8 cellular contexts compared by ENCODE assay signal in the genomic region with DNA sequence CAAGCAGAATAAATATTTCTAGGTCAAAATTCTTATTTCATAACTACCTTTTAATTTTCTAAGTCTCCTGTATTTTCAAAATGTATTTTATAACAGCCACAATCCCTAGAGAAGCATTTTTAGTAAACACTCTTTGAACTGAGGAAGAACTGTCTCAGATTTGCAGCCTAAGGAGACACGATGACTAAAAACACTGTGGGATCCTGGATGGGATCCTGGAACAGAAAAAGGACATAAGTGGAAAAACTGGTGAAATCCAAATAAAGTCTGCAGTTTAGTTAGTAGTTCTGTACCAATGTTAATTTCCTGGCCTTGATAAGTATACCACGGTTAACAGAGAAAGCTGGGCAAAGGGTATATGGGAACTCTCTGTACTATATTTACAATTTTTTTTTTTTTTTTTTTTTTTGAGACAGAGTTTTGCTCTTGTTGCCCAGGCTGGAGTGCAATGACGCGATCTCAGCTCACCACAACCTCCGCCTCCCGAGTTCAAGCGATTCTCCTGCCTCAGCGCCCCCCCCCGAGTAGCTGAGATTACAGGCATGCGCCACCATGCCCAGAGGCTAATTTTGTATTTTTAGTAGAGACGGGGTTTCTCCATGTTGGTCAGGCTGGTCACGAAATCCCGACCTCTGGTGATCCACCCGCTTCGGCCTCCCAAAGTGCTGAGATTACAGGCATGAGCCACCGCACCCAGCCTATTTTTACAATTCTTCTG.
DNase-seq lines count a peak whose midpoint lies in the region; ATAC-seq, FAIRE-seq and TF ChIP-seq lines count a peak whose summit lies in the region.
"Not testable (repeated sequence)": the region's sequence is repeated elsewhere in the genome, so short reads cannot be mapped to it uniquely, and the experiment has no call there.

No MANE protein-coding gene starts in this region.

- not testable (repeated sequence) for H3K14ac ChIP-seq in IMR-90 (replicated peaks; ENCODE audit: low read depth, low read length)

- not testable (repeated sequence) for H3K9ac ChIP-seq in IMR-90 (ENCODE audit: low read depth, low read length); fibroblast of lung (ENCODE audit: insufficient read depth, low read length)

- H3K27me3 Mint-ChIP-seq in CD8-positive, alpha-beta memory T cell; activated T-helper 1 cell treated with anti-CD3 and anti-CD28 coated beads, Interleukin-12 subunit alpha, Interleukin-12 subunit beta, Interleukin-2, Interleukin-4 antibody, amounts not matched to agents 30 ng/mL and 10 ng/mL and 1 ng/mL, durations not matched to agents 14 hours and 24 hours and 36 hours (ENCODE audit: insufficient read depth): not testable (repeated sequence)

- peak in 4 of 5 donors; percentile 36 to 71 (median 50) for DNase-seq in CD8-positive, alpha-beta memory T cell
- not testable (repeated sequence) for DNase-seq in IMR-90; activated T-helper 1 cell treated with anti-CD3 and anti-CD28 coated beads, Interleukin-12 subunit alpha, Interleukin-12 subunit beta, Interleukin-2, Interleukin-4 antibody, amounts not matched to agents 30 ng/mL and 10 ng/mL and 1 ng/mL, durations not matched to agents 14 hours and 24 hours and 36 hours (ENCODE audit: low spot score); fibroblast of lung (ENCODE audit: low read depth in 2 of 2)
- DNase-seq in RPMI7951 (ENCODE audit: low read depth) (peak; percentile 90), T1000 (lab: John Stamatoyannopoulos, UW) (peak; percentile 30), bronchial epithelial cell (ENCODE audit: low read depth) (peak; percentile 33)
- peak; percentile 20 for DNase-seq in stimulated activated CD4-positive, alpha-beta T cell treated with anti-CD3 and anti-CD28 coated beads, Interleukin-15, amount 100 ng/mL, for 24 hours

- peak overlapping the region in 5 of 8 donors; percentile 11 to 83 (median 72) for H3K27ac Mint-ChIP-seq in CD8-positive, alpha-beta memory T cell
- peak overlapping the region; percentile 29 for H3K27ac Mint-ChIP-seq in activated T-helper 1 cell treated with anti-CD3 and anti-CD28 coated beads, Interleukin-12 subunit alpha, Interleukin-12 subunit beta, Interleukin-2, Interleukin-4 antibody, amounts not matched to agents 30 ng/mL and 10 ng/mL and 1 ng/mL, durations not matched to agents 14 hours and 24 hours and 36 hours

- peak overlapping the region in 6 of 7 donors; percentile 57 to 71 (median 65) for H3K4me3 Mint-ChIP-seq in CD8-positive, alpha-beta memory T cell
- peak overlapping the region; percentile 11 for H3K4me3 Mint-ChIP-seq in activated T-helper 1 cell treated with anti-CD3 and anti-CD28 coated beads, Interleukin-12 subunit alpha, Interleukin-12 subunit beta, Interleukin-2, Interleukin-4 antibody, amounts not matched to agents 30 ng/mL and 10 ng/mL and 1 ng/mL, durations not matched to agents 14 hours and 24 hours and 36 hours

- not testable (repeated sequence) for H2BK5ac ChIP-seq in IMR-90 (ENCODE audit: low read depth, low read length, poor library complexity, severe bottlenecking)

- not testable (repeated sequence) for H2BK120ac ChIP-seq in IMR-90 (ENCODE audit: low read depth, low read length)

- not testable (repeated sequence) for TF ChIP-seq CTCF in IMR-90 (conservative IDR thresholded peaks at IDR 0.05; ENCODE audit: low read depth, low read length); bronchial epithelial cell (IDR thresholded peaks at IDR 0.05; ENCODE audit: insufficient read depth, low read length, severe bottlenecking); fibroblast of lung (conservative IDR thresholded peaks at IDR 0.05 in 1 of 2, IDR thresholded peaks at IDR 0.05 in 1 of 2; ENCODE audit: low read depth in 1 of 2, low read length in 2 of 2)

- dilution Hi-C loops in IMR-90 (cut with HindIII; ENCODE audit: low sequenced_read_pairs, unreplicated experiment) = not testable (repeated sequence)

- H4K8ac ChIP-seq in IMR-90 (ENCODE audit: low read depth in 2 of 2, low read length in 2 of 2) = not testable (repeated sequence)

- peaks cover 10 to 79% (median 63%) of the 10 kb centered on the region in 3 donors for H3K4me1 Mint-ChIP-seq in CD8-positive, alpha-beta memory T cell
- peaks cover 70% of the 10 kb centered on the region for H3K4me1 Mint-ChIP-seq in activated T-helper 1 cell treated with anti-CD3 and anti-CD28 coated beads, Interleukin-12 subunit alpha, Interleukin-12 subunit beta, Interleukin-2, Interleukin-4 antibody, amounts not matched to agents 30 ng/mL and 10 ng/mL and 1 ng/mL, durations not matched to agents 14 hours and 24 hours and 36 hours (ENCODE audit: low read depth)

- FAIRE-seq in bronchial epithelial cell (lab: Jason Lieb, UNC) = not testable (repeated sequence)

- TF ChIP-seq POLR2A in IMR-90 (IDR thresholded peaks at IDR 0.05; ENCODE audit: low read depth, low read length) = not testable (repeated sequence)

- 0 out of 2 replicates have a peak overlapping the region, but pooled peaks have one; percentile 8 for H4K5ac ChIP-seq in IMR-90 (ENCODE audit: low read depth, low read length)

- H3K23ac ChIP-seq in IMR-90 (ENCODE audit: low read depth, low read length) = not testable (repeated sequence)

- not testable (repeated sequence) for H3K18ac ChIP-seq in IMR-90 (ENCODE audit: low read depth, low read length)

- peak overlapping the region; percentile 24 for H3K27ac ChIP-seq in CD8-positive, alpha-beta memory T cell (ENCODE audit: low read depth, low read length)
- H3K27ac ChIP-seq in IMR-90 (ENCODE audit: insufficient read depth, low read length) = peak overlapping the region; percentile 22
- H3K27ac ChIP-seq in fibroblast of lung (ENCODE audit: insufficient read depth, low read length) = peak overlapping the region; percentile 30

- BruUV-seq in IMR-90 (replicated peaks; lab: Mats Ljungman, UMichigan) = not testable (repeated sequence)

- H3K27me3 ChIP-seq in CD8-positive, alpha-beta memory T cell (ENCODE audit: insufficient read depth, low read length, poor library complexity, severe bottlenecking); IMR-90 (ENCODE audit: control insufficient read depth, insufficient read depth, low read length); bronchial epithelial cell (ENCODE audit: control insufficient read depth, insufficient read depth, low read length); fibroblast of lung (ENCODE audit: control insufficient read depth, insufficient read depth, low read length): not testable (repeated sequence)

- H3K9me3 ChIP-seq in CD8-positive, alpha-beta memory T cell (ENCODE audit: low read length); IMR-90 (ENCODE audit: control insufficient read depth, insufficient read depth, low read length); fibroblast of lung (ENCODE audit: control insufficient read depth, insufficient read depth, low read depth, low read length): not testable (repeated sequence)

- not testable (repeated sequence) for TF ChIP-seq RAD21 in IMR-90 (IDR thresholded peaks at IDR 0.05; ENCODE audit: low read length)

- H3K4me2 ChIP-seq in IMR-90 (ENCODE audit: low read depth, low read length) (peak overlapping the region; percentile 27; the same call in 1 of the 2 replicates), fibroblast of lung (ENCODE audit: extremely low read depth, insufficient read depth, low read length) (peak overlapping the region; percentile 45)

- intact Hi-C loops in IMR-90 (cut with micrococcal nuclease) = not testable (repeated sequence)
- intact Hi-C loops in activated T-helper 1 cell treated with anti-CD3 and anti-CD28 coated beads, Interleukin-12 subunit alpha, Interleukin-12 subunit beta, Interleukin-2, Interleukin-4 antibody, amounts not matched to agents 30 ng/mL and 10 ng/mL and 1 ng/mL, durations not matched to agents 14 hours and 24 hours and 36 hours (cut with micrococcal nuclease) = loop anchor here (1.0 to 10.0 kb wide), 2 partner anchors 42 to 474 kb away; no protein-coding TSS in a partner anchor

- H4K91ac ChIP-seq in IMR-90 (ENCODE audit: insufficient read depth, low read depth, low read length) = not testable (repeated sequence)

- CTCF ChIA-PET in CD8-positive, alpha-beta memory T cell (lab: Charles Lee) = interaction anchor here (0.7 to 3.1 kb wide), 7 partner anchors 31 to 1557 kb away, joined by 3 to 28 read pairs (median 4); no protein-coding TSS in a partner anchor
- CTCF ChIA-PET in IMR-90 (lab: Yijun Ruan, JAX) = not testable (repeated sequence)

- H2BK15ac ChIP-seq in IMR-90 (ENCODE audit: low read depth, low read length) = not testable (repeated sequence)

- H3K9me3 Mint-ChIP-seq in CD8-positive, alpha-beta memory T cell; activated T-helper 1 cell treated with anti-CD3 and anti-CD28 coated beads, Interleukin-12 subunit alpha, Interleukin-12 subunit beta, Interleukin-2, Interleukin-4 antibody, amounts not matched to agents 30 ng/mL and 10 ng/mL and 1 ng/mL, durations not matched to agents 14 hours and 24 hours and 36 hours: not testable (repeated sequence)

- not testable (repeated sequence) for H3K4me3 ChIP-seq in CD8-positive, alpha-beta memory T cell (ENCODE audit: low read length); IMR-90 (ENCODE audit: insufficient read depth, low read depth, low read length); bronchial epithelial cell (ENCODE audit: low read depth, low read length); fibroblast of lung (replicated peaks in 1 of 4; ENCODE audit: control extremely low read depth in 1 of 4, insufficient read depth in 1 of 4, low read depth in 3 of 4, low read length in 4 of 4)

- H3K4me1 ChIP-seq in CD8-positive, alpha-beta memory T cell (ENCODE audit: insufficient read depth, low read length) = not testable (repeated sequence)
- peaks cover 11% of the 10 kb centered on the region for H3K4me1 ChIP-seq in IMR-90 (ENCODE audit: control insufficient read depth, insufficient read depth, low read length)
- peaks cover 12% of the 10 kb centered on the region for H3K4me1 ChIP-seq in fibroblast of lung (ENCODE audit: control insufficient read depth, extremely low read depth, insufficient read depth, low read length)

- H2AK5ac ChIP-seq in IMR-90 (ENCODE audit: low read depth, low read length) = not testable (repeated sequence)

- H3K56ac ChIP-seq in IMR-90 (ENCODE audit: extremely low read depth, insufficient read depth, low read length) = not testable (repeated sequence)

- H2AFZ ChIP-seq in IMR-90 (replicated peaks; ENCODE audit: low read length, poor library complexity); fibroblast of lung (ENCODE audit: low read length): not testable (repeated sequence)

- H3K4ac ChIP-seq in IMR-90 (ENCODE audit: low read depth, low read length) = 0 out of 2 replicates have a peak overlapping the region, but pooled peaks have one; percentile 56

- H3K9me1 ChIP-seq in IMR-90 (ENCODE audit: insufficient read depth, low read length) = not testable (repeated sequence)

- H3K79me1 ChIP-seq in IMR-90 (ENCODE audit: low read depth in 1 of 2, low read length in 2 of 2) = peaks cover 4 to 29% of the 10 kb centered on the region in 2 experiments; a peak in 3 of 4 replicates

- not testable (repeated sequence) for H2AK9ac ChIP-seq in IMR-90 (replicated peaks; ENCODE audit: low read depth, low read length, poor library complexity)

- not testable (repeated sequence) for H3K36me3 Mint-ChIP-seq in CD8-positive, alpha-beta memory T cell
- peaks cover 37% of the 10 kb centered on the region for H3K36me3 Mint-ChIP-seq in activated T-helper 1 cell treated with anti-CD3 and anti-CD28 coated beads, Interleukin-12 subunit alpha, Interleukin-12 subunit beta, Interleukin-2, Interleukin-4 antibody, amounts not matched to agents 30 ng/mL and 10 ng/mL and 1 ng/mL, durations not matched to agents 14 hours and 24 hours and 36 hours (ENCODE audit: low read depth)

- WGBS in IMR-90 (ENCODE audit: extremely low coverage in 2 of 2, insufficient read length in 1 of 2), 2 experiments = no CpG with 5 or more reads among the region's 16 CpGs

- H3K79me2 ChIP-seq in fibroblast of lung (ENCODE audit: control insufficient read depth, insufficient read depth, low read length) = peaks cover 68% of the 10 kb centered on the region

- in situ Hi-C loops in IMR-90 (cut with MboI; ENCODE audit: low sequenced_read_pairs) = not testable (repeated sequence)

- H3K36me3 ChIP-seq in CD8-positive, alpha-beta memory T cell (ENCODE audit: insufficient read depth, low read length); IMR-90 (ENCODE audit: control insufficient read depth, insufficient read depth, low read length); bronchial epithelial cell (ENCODE audit: control insufficient read depth, insufficient read depth, low read length); fibroblast of lung (ENCODE audit: control insufficient read depth, insufficient read depth, low read length): not testable (repeated sequence)

- POLR2A ChIA-PET in CD8-positive, alpha-beta memory T cell (lab: Charles Lee) = interaction anchor here (0.7 to 0.9 kb wide), 2 partner anchors 51 to 240 kb away, joined by 3 to 4 read pairs; no protein-coding TSS in a partner anchor
- POLR2A ChIA-PET in IMR-90 (lab: Charles Lee; ENCODE audit: unreplicated experiment) = not testable (repeated sequence)

- H4K20me1 ChIP-seq in IMR-90 (ENCODE audit: insufficient read depth, low read length); fibroblast of lung (ENCODE audit: control insufficient read depth, extremely low read depth, insufficient read depth, low read length): not testable (repeated sequence)

- H2BK20ac ChIP-seq in IMR-90 (ENCODE audit: low read depth, low read length) = not testable (repeated sequence)

- ATAC-seq in IMR-90 (ENCODE audit: low read depth) = not testable (repeated sequence)
